ENCODE assay signal across 21 cellular contexts in genomic region chr10:121092341-121093099, GRCh38.
A peak's percentile ranks its signal among the peaks of the same experiment; 100 is the strongest.
DNase-seq lines count a peak whose midpoint lies in the region; ATAC-seq, FAIRE-seq and TF ChIP-seq lines count a peak whose summit lies in the region.
"Had no signal": no experiment of that assay in that cellular context is flagged by ENCODE, and none has a peak within 500 bp of the region (broad histone marks: within the 10 kb centered on the region; RNA-seq: fewer than 3 reads in every experiment).

No MANE protein-coding gene starts in this region.

- no peaks in the 10 kb centered on the region for H3K4me1 Mint-ChIP-seq in activated CD8-positive, alpha-beta T cell treated with anti-CD3 and anti-CD28 coated beads, Interleukin-2, amount 10 ng/mL, durations not matched to agents 7 days and 5 days (ENCODE audit: low read depth)
- H3K4me1 Mint-ChIP-seq: naive thymus-derived CD4-positive, alpha-beta T cell; T-helper 17 cell had no signal

- intact Hi-C loops in kidney (cut with DNase I): no loop called here

- DNase-seq in HT1080 (ENCODE audit: low read depth) (peak; percentile 58), astrocyte of the spinal cord (ENCODE audit: low read depth, low spot score) (peak; percentile 69), kidney (no peak)
- no peak for DNase-seq in activated CD4-positive, alpha-beta T cell treated with anti-CD3 and anti-CD28 coated beads for 1 hour
- DNase-seq in activated T-cell treated with anti-CD3 and anti-CD28 coated beads, Interleukin-2, amount 50 U/mL, for 48 hours: no peak
- no peak for DNase-seq in activated CD4-positive, CD25-positive, alpha-beta regulatory T cell treated with anti-CD3 and anti-CD28 coated beads, Interleukin-2, amount 50 U/mL, for 72 hours
- no peak for DNase-seq in activated CD8-positive, alpha-beta T cell treated with anti-CD3 and anti-CD28 coated beads, Interleukin-2, amount 10 ng/mL, durations not matched to agents 7 days and 5 days
- DNase-seq: activated T-cell treated with anti-CD3 and anti-CD28 coated beads for 4 hours; AML-193; DMS53; erythroblast; heart right ventricle; naive thymus-derived CD4-positive, alpha-beta T cell; NCI-H1048; psoas muscle; T-helper 17 cell had no signal

- H3K27ac Mint-ChIP-seq in activated CD8-positive, alpha-beta T cell treated with anti-CD3 and anti-CD28 coated beads, Interleukin-2, amount 10 ng/mL, durations not matched to agents 7 days and 5 days: no peak overlapping the region
- H3K27ac Mint-ChIP-seq: naive thymus-derived CD4-positive, alpha-beta T cell; T-helper 17 cell had no signal

- no peak for TF ChIP-seq CTCF in astrocyte of the spinal cord (IDR thresholded peaks at IDR 0.05; ENCODE audit: low read depth, low read length)
- no peak for TF ChIP-seq CTCF in kidney (IDR thresholded peaks at IDR 0.05; ENCODE audit: borderline replicate concordance, extremely low read depth, insufficient read depth)

- POLR2A ChIA-PET in activated CD8-positive, alpha-beta T cell treated with anti-CD3 and anti-CD28 coated beads, Interleukin-2, amount 10 ng/mL, durations not matched to agents 7 days and 5 days (lab: Charles Lee): no interaction called here

- in situ Hi-C loops in astrocyte of the spinal cord (cut with HindIII; ENCODE audit: low sequenced_read_pairs): no loop called here

- no peak overlapping the region for H3K4me3 ChIP-seq in astrocyte of the spinal cord (ENCODE audit: low read depth, low read length)
- no peak overlapping the region for H3K4me3 ChIP-seq in kidney (ENCODE audit: low read length in 2 of 2)
- H3K4me3 ChIP-seq in subcutaneous abdominal adipose tissue (ENCODE audit: low read depth in 1 of 5, low read length in 5 of 5): no peak overlapping the region
- H3K4me3 ChIP-seq: heart right ventricle, psoas muscle, thoracic aorta had no signal

- H3K36me3 ChIP-seq in kidney (ENCODE audit: control insufficient read depth in 1 of 2, insufficient read depth in 2 of 2, low read length in 2 of 2): no peaks in the 10 kb centered on the region
- no peaks in the 10 kb centered on the region for H3K36me3 ChIP-seq in subcutaneous abdominal adipose tissue (ENCODE audit: control insufficient read depth in 5 of 5, insufficient read depth in 5 of 5, low read length in 5 of 5)
- H3K36me3 ChIP-seq: heart right ventricle, thoracic aorta had no signal

- no peaks in the 10 kb centered on the region for H3K36me3 Mint-ChIP-seq in activated CD8-positive, alpha-beta T cell treated with anti-CD3 and anti-CD28 coated beads, Interleukin-2, amount 10 ng/mL, durations not matched to agents 7 days and 5 days (ENCODE audit: low read depth)
- H3K36me3 Mint-ChIP-seq: naive thymus-derived CD4-positive, alpha-beta T cell had no signal

- H3K27ac ChIP-seq in kidney (ENCODE audit: low read depth in 2 of 2, low read length in 2 of 2): peak overlapping the region in 1 of 2 donors; percentile 51
- peak overlapping the region; percentile 25 for H3K27ac ChIP-seq in subcutaneous abdominal adipose tissue (ENCODE audit: low read depth, low read length)
- H3K27ac ChIP-seq: heart right ventricle, psoas muscle, thoracic aorta had no signal

- peak; percentile 35 for FAIRE-seq in kidney (lab: Jason Lieb, UNC)
- FAIRE-seq: colon had no signal

- H3K27me3 Mint-ChIP-seq in activated CD8-positive, alpha-beta T cell treated with anti-CD3 and anti-CD28 coated beads, Interleukin-2, amount 10 ng/mL, durations not matched to agents 7 days and 5 days (ENCODE audit: low read depth): no peaks in the 10 kb centered on the region
- H3K27me3 Mint-ChIP-seq: naive thymus-derived CD4-positive, alpha-beta T cell; T-helper 17 cell had no signal

- H3K9me3 ChIP-seq in kidney (ENCODE audit: control insufficient read depth in 1 of 2, low read length in 2 of 2) (no peaks in the 10 kb centered on the region), subcutaneous abdominal adipose tissue (ENCODE audit: control insufficient read depth in 5 of 5, low read length in 5 of 5) (peaks cover 0 to 8% (median 0%) of the 10 kb centered on the region in 5 donors)
- H3K9me3 ChIP-seq: psoas muscle, thoracic aorta had no signal

- H3K4me1 ChIP-seq in kidney (ENCODE audit: control insufficient read depth in 1 of 2, insufficient read depth in 1 of 2, low read depth in 1 of 2, low read length in 2 of 2) (peaks cover 0 to 5% of the 10 kb centered on the region in 2 donors), subcutaneous abdominal adipose tissue (ENCODE audit: control insufficient read depth in 5 of 5, insufficient read depth in 5 of 5, low read length in 5 of 5) (peaks cover 2 to 24% (median 17%) of the 10 kb centered on the region in 5 donors)
- H3K4me1 ChIP-seq: heart right ventricle, psoas muscle had no signal

- CTCF ChIA-PET in activated CD8-positive, alpha-beta T cell treated with anti-CD3 and anti-CD28 coated beads, Interleukin-2, amount 10 ng/mL, durations not matched to agents 7 days and 5 days (lab: Charles Lee): no interaction called here

- H3K9me3 Mint-ChIP-seq in activated CD8-positive, alpha-beta T cell treated with anti-CD3 and anti-CD28 coated beads, Interleukin-2, amount 10 ng/mL, durations not matched to agents 7 days and 5 days (ENCODE audit: insufficient read depth): peaks cover 4% of the 10 kb centered on the region

- H3K9ac ChIP-seq in kidney (ENCODE audit: low read length in 2 of 2) (no peak overlapping the region), subcutaneous abdominal adipose tissue (ENCODE audit: low read length in 5 of 5) (no peak overlapping the region)

- ATAC-seq in activated CD8-positive, alpha-beta T cell treated with anti-CD3 and anti-CD28 coated beads, Interleukin-2, amount 10 ng/mL, durations not matched to agents 7 days and 5 days: no peak
- ATAC-seq: activated CD4-positive, CD25-positive, alpha-beta regulatory T cell treated with anti-CD3 and anti-CD28 coated beads, Interleukin-2, amount 50 U/mL, for 24 hours; heart right ventricle; naive thymus-derived CD4-positive, alpha-beta T cell; psoas muscle; Right ventricle myocardium inferior; T-helper 17 cell had no signal

- no peak overlapping the region for H3K4me3 Mint-ChIP-seq in activated CD8-positive, alpha-beta T cell treated with anti-CD3 and anti-CD28 coated beads, Interleukin-2, amount 10 ng/mL, durations not matched to agents 7 days and 5 days
- H3K4me3 Mint-ChIP-seq: naive thymus-derived CD4-positive, alpha-beta T cell; T-helper 17 cell had no signal

- H3K27me3 ChIP-seq in subcutaneous abdominal adipose tissue (ENCODE audit: control insufficient read depth in 5 of 5, insufficient read depth in 4 of 5, low read length in 5 of 5): no peaks in the 10 kb centered on the region

Comparison
In these comparisons a context has a peak if more than half of its experiments do, and no peak if none do; other contexts are left out.
1. DNase-seq: peak in HT1080 (single experiment) and astrocyte of the spinal cord (single experiment); none in kidney (single experiment), activated CD4-positive, alpha-beta T cell treated with anti-CD3 and anti-CD28 coated beads for 1 hour (single experiment), activated T-cell treated with anti-CD3 and anti-CD28 coated beads, Interleukin-2, amount 50 U/mL, for 48 hours (0 of 2), activated CD4-positive, CD25-positive, alpha-beta regulatory T cell treated with anti-CD3 and anti-CD28 coated beads, Interleukin-2, amount 50 U/mL, for 72 hours (single experiment) and activated CD8-positive, alpha-beta T cell treated with anti-CD3 and anti-CD28 coated beads, Interleukin-2, amount 10 ng/mL, durations not matched to agents 7 days and 5 days (single experiment).